ENCODE assay signal across 8 cellular contexts in the genomic region with DNA sequence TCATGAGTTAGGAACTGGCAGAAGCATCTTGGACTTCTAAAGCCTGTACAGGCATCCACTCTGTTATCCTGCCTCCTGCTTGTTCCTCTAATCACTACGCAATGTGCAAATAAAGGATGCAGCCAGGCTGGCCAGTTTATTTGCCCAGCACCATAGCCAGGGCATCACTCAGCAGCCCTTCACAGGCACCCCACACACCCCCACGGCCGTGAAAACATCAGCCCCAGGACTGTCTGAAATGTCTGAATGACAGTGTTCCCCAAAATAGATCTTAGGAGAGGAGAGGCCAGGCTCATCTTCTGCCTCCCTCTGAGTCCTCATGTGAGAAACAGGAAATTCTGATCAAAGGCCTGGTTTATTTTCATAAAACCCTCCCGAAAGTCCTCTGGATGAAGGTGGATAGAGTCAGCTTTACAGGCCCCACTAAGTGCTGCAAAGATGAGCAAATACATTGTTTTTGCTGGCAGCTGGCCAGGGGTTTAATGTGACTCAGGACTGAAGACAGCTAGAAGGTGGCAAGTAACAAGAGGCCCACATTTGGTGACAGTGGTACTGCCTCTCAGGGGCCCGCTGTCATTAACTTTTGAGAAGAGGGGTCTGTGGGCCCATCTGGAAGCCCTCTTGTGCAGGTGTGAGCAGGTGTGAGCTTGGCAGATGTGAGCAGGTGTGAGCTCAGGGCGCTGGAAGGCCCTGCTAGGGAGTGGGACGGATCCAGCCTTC. TPM values are rescaled to one million over a fixed set of nuclear protein-coding genes. Genes with fewer than 3 reads are reported as not detected.
DNase-seq lines count a peak whose midpoint lies in the region; ATAC-seq, FAIRE-seq and TF ChIP-seq lines count a peak whose summit lies in the region.

No MANE protein-coding gene starts in this region.

- H3K27me3 ChIP-seq in RWPE2 (ENCODE audit: insufficient read depth, poor library complexity, severe bottlenecking) (no peaks in the 10 kb centered on the region), bronchial epithelial cell (ENCODE audit: control insufficient read depth, insufficient read depth, low read length) (no peaks in the 10 kb centered on the region)

- peak overlapping the region; percentile 68 for H3K27ac Mint-ChIP-seq in stimulated activated effector memory CD8-positive, alpha-beta T cell treated with anti-CD3 and anti-CD28 coated beads, Interleukin-12 subunit alpha, Interleukin-12 subunit beta, amount 100 ng/mL, for 72 hours

- H3K36me3 Mint-ChIP-seq in stimulated activated effector memory CD8-positive, alpha-beta T cell treated with anti-CD3 and anti-CD28 coated beads, Interleukin-12 subunit alpha, Interleukin-12 subunit beta, amount 100 ng/mL, for 72 hours = no peaks in the 10 kb centered on the region

- DNase-seq in activated T-cell treated with anti-CD3 and anti-CD28 coated beads for 24 hours (ENCODE audit: low read depth) (peak; percentile 39), activated T-cell treated with anti-CD3 and anti-CD28 coated beads for 4 hours (no peak), RWPE2 (ENCODE audit: low spot score) (no peak), bronchial epithelial cell (ENCODE audit: low read depth) (peak; percentile 58), NCI-H69 (lab: John Stamatoyannopoulos, UW) (no peak)
- DNase-seq in stimulated activated effector memory CD8-positive, alpha-beta T cell treated with anti-CD3 and anti-CD28 coated beads, Interleukin-12 subunit alpha, Interleukin-12 subunit beta, amount 100 ng/mL, for 72 hours (ENCODE audit: low spot score in 2 of 2) = peak; percentile 26 to 78

- no peak overlapping the region for H3K4me3 ChIP-seq in RWPE2 (ENCODE audit: severe bottlenecking)
- H3K4me3 ChIP-seq in bronchial epithelial cell (ENCODE audit: low read depth, low read length) = no peak overlapping the region

- no peaks in the 10 kb centered on the region for H3K9me3 ChIP-seq in RWPE2 (ENCODE audit: severe bottlenecking)

- peaks cover 4% of the 10 kb centered on the region for H3K4me1 ChIP-seq in RWPE2 (ENCODE audit: insufficient read depth, poor library complexity, severe bottlenecking)

- H3K9me3 Mint-ChIP-seq in stimulated activated effector memory CD8-positive, alpha-beta T cell treated with anti-CD3 and anti-CD28 coated beads, Interleukin-12 subunit alpha, Interleukin-12 subunit beta, amount 100 ng/mL, for 72 hours = no peaks in the 10 kb centered on the region

- ATAC-seq in RWPE2 (ENCODE audit: low read depth) (peak; percentile 70), HG03039 (IDR thresholded peaks at IDR 0.05; ENCODE audit: unreplicated experiment) (no peak), HG03565 (IDR thresholded peaks at IDR 0.05; ENCODE audit: unreplicated experiment) (no peak)
- ATAC-seq in stimulated activated effector memory CD8-positive, alpha-beta T cell treated with anti-CD3 and anti-CD28 coated beads, Interleukin-12 subunit alpha, Interleukin-12 subunit beta, amount 100 ng/mL, for 72 hours = peak; percentile 79

- TF ChIP-seq CTCF in RWPE2 (IDR thresholded peaks at IDR 0.05; ENCODE audit: poor library complexity, severe bottlenecking) (no peak), bronchial epithelial cell (IDR thresholded peaks at IDR 0.05; ENCODE audit: insufficient read depth, low read length, severe bottlenecking) (no peak)

- no peak overlapping the region for H3K27ac ChIP-seq in RWPE2 (ENCODE audit: poor library complexity, severe bottlenecking)

- no peaks in the 10 kb centered on the region for H3K36me3 ChIP-seq in RWPE2 (ENCODE audit: low read depth)
- peaks cover 21% of the 10 kb centered on the region for H3K36me3 ChIP-seq in bronchial epithelial cell (ENCODE audit: control insufficient read depth, insufficient read depth, low read length)

- peak; percentile 50 for FAIRE-seq in bronchial epithelial cell (lab: Jason Lieb, UNC)

- peaks cover 43% of the 10 kb centered on the region for H3K4me1 Mint-ChIP-seq in stimulated activated effector memory CD8-positive, alpha-beta T cell treated with anti-CD3 and anti-CD28 coated beads, Interleukin-12 subunit alpha, Interleukin-12 subunit beta, amount 100 ng/mL, for 72 hours

- peak overlapping the region; percentile 11 for H3K4me3 Mint-ChIP-seq in stimulated activated effector memory CD8-positive, alpha-beta T cell treated with anti-CD3 and anti-CD28 coated beads, Interleukin-12 subunit alpha, Interleukin-12 subunit beta, amount 100 ng/mL, for 72 hours

RNA-seq across cellular contexts. Expression of gene GRHL3, which starts 32.9 kb away (rescaled TPM):
- total RNA-seq in bronchial epithelial cell = 20.5 and 49.8 TPM in 2 replicates

Comparison
In these comparisons a context has a peak if more than half of its experiments do, and no peak if none do; other contexts are left out.
1. DNase-seq: peak in activated T-cell treated with anti-CD3 and anti-CD28 coated beads for 24 hours (single experiment), bronchial epithelial cell (single experiment) and stimulated activated effector memory CD8-positive, alpha-beta T cell treated with anti-CD3 and anti-CD28 coated beads, Interleukin-12 subunit alpha, Interleukin-12 subunit beta, amount 100 ng/mL, for 72 hours (2 of 2); none in activated T-cell treated with anti-CD3 and anti-CD28 coated beads for 4 hours (single experiment), RWPE2 (single experiment) and NCI-H69 (single experiment).
2. ATAC-seq: peak in RWPE2 (single experiment) and stimulated activated effector memory CD8-positive, alpha-beta T cell treated with anti-CD3 and anti-CD28 coated beads, Interleukin-12 subunit alpha, Interleukin-12 subunit beta, amount 100 ng/mL, for 72 hours (single experiment); none in HG03039 (single experiment) and HG03565 (single experiment).